Comparison of ENCODE assay signal across 18 cellular contexts in genomic region chr2:176676257-176676570, GRCh38.
DNase-seq lines count a peak whose midpoint lies in the region; ATAC-seq and TF ChIP-seq lines count a peak whose summit lies in the region.
"Had no signal": no experiment of that assay in that cellular context is flagged by ENCODE, and none has a peak within 500 bp of the region (broad histone marks: within the 10 kb centered on the region; RNA-seq: fewer than 3 reads in every experiment).

No MANE protein-coding gene starts in this region.

- no peak for TF ChIP-seq RAD21 in neural cell (conservative IDR thresholded peaks at IDR 0.05)

- DNase-seq in A673 (ENCODE audit: low spot score) (no peak), Karpas-422 (peak; percentile 91), NCI-H2107 treated with DMSO at 0.1 percent for 48 hours (lab: John Stamatoyannopoulos, UW; ENCODE audit: unreplicated experiment) (no peak), left colon (no peak)
- DNase-seq: Caco-2; CD4-positive, CD25-positive, alpha-beta regulatory T cell; CD8-positive, alpha-beta T cell; DMS79; EL; GDM1; H9 had no signal

- H3K4me3 ChIP-seq in A673 (ENCODE audit: low read depth, low read length, poor library complexity, severe bottlenecking) (no peak overlapping the region), Karpas-422 (ENCODE audit: low read length) (peak overlapping the region; percentile 46), neural cell (ENCODE audit: low read length) (no peak overlapping the region)
- H3K4me3 ChIP-seq: BLaER1, GM12878, GM23338 had no signal

- no peaks in the 10 kb centered on the region for H3K9me2 ChIP-seq in Karpas-422 (replicated peaks; ENCODE audit: insufficient read depth, low read length)
- H3K9me2 ChIP-seq in neural cell (ENCODE audit: insufficient read depth, low read length): no peaks in the 10 kb centered on the region

- H3K27ac ChIP-seq in A673 (ENCODE audit: low read depth, low read length, poor library complexity, severe bottlenecking) (peak overlapping the region; percentile 91), Karpas-422 (ENCODE audit: low read length) (peak overlapping the region; percentile 100), neural cell (ENCODE audit: low read length) (peak overlapping the region; percentile 67)
- H3K27ac ChIP-seq: BLaER1, C4-2B had no signal

- H2AFZ ChIP-seq in Karpas-422 (ENCODE audit: low read length): no peak overlapping the region
- H2AFZ ChIP-seq in neural cell (ENCODE audit: low read depth, low read length): no peak overlapping the region

- intact Hi-C loops in A673 (cut with micrococcal nuclease; ENCODE audit: unreplicated experiment): loop anchor here (5.0 kb wide), 1 partner anchor 136 kb away; no protein-coding TSS in a partner anchor
- intact Hi-C loops in left colon (cut with DNase I, micrococcal nuclease): no loop called here

- H3K9me3 ChIP-seq in A673 (ENCODE audit: low read depth, low read length, poor library complexity, severe bottlenecking) (no peaks in the 10 kb centered on the region), Karpas-422 (ENCODE audit: low read length) (no peaks in the 10 kb centered on the region), neural cell (ENCODE audit: low read length) (no peaks in the 10 kb centered on the region)
- H3K9me3 ChIP-seq: BLaER1, Caco-2 had no signal

- CTCF ChIA-PET in A673 (lab: Charles Lee): no interaction called here

- TF ChIP-seq CTCF in A673 (conservative IDR thresholded peaks at IDR 0.05; ENCODE audit: low read depth, low read length) (no peak), neural cell (IDR thresholded peaks at IDR 0.05; ENCODE audit: poor library complexity, severe bottlenecking) (no peak)

- peak; percentile 1 for TF ChIP-seq EP300 in neural cell (conservative IDR thresholded peaks at IDR 0.05; ENCODE audit: poor library complexity, severe bottlenecking)

- H3K36me3 ChIP-seq in A673 (ENCODE audit: insufficient read depth, low read length, poor library complexity, severe bottlenecking): no peaks in the 10 kb centered on the region
- no peaks in the 10 kb centered on the region for H3K36me3 ChIP-seq in Karpas-422 (ENCODE audit: insufficient read depth, low read length)
- H3K36me3 ChIP-seq in neural cell (ENCODE audit: insufficient read depth, low read length): no peaks in the 10 kb centered on the region
- H3K36me3 ChIP-seq: BLaER1 had no signal

- H3F3A ChIP-seq in neural cell (ENCODE audit: insufficient read depth, low read length, poor library complexity, severe bottlenecking): no peaks in the 10 kb centered on the region

- ATAC-seq in GM21423 (IDR thresholded peaks at IDR 0.05; ENCODE audit: unreplicated experiment) (no peak), left colon (no peak)
- ATAC-seq: CD8-positive, alpha-beta T cell; GM12878; GM23338; HCT116 had no signal

- H3K9ac ChIP-seq in Karpas-422 (ENCODE audit: low read length): peak overlapping the region; percentile 74
- H3K9ac ChIP-seq in neural cell (ENCODE audit: low read length): no peak overlapping the region
- H3K9ac ChIP-seq: BLaER1 had no signal

- H3K79me2 ChIP-seq in Karpas-422 (ENCODE audit: low read length) (no peaks in the 10 kb centered on the region), neural cell (replicated peaks; ENCODE audit: insufficient read depth, low read length) (no peaks in the 10 kb centered on the region)

- H3K4me2 ChIP-seq in Karpas-422 (ENCODE audit: low read depth, low read length, poor library complexity, severe bottlenecking) (peak overlapping the region; percentile 81), neural cell (ENCODE audit: low read length) (no peak overlapping the region)
- H3K4me2 ChIP-seq: BLaER1 had no signal

- H3K27me3 ChIP-seq in A673 (replicated peaks; ENCODE audit: insufficient read depth, low read depth, low read length, poor library complexity) (no peaks in the 10 kb centered on the region), Karpas-422 (ENCODE audit: low read length) (no peaks in the 10 kb centered on the region), neural cell (ENCODE audit: insufficient read depth, low read depth, low read length) (no peaks in the 10 kb centered on the region)
- H3K27me3 ChIP-seq: BLaER1 had no signal

- no peaks in the 10 kb centered on the region for H4K20me1 ChIP-seq in Karpas-422 (ENCODE audit: insufficient read depth, low read depth, low read length)
- H4K20me1 ChIP-seq in neural cell (ENCODE audit: insufficient read depth): no peaks in the 10 kb centered on the region
- H4K20me1 ChIP-seq: BLaER1 had no signal

- H3K4me1 ChIP-seq in A673 (ENCODE audit: insufficient read depth, low read length, poor library complexity, severe bottlenecking) (peaks cover 88% of the 10 kb centered on the region), Karpas-422 (ENCODE audit: low read length) (peaks cover 100% of the 10 kb centered on the region)
- H3K4me1 ChIP-seq: BLaER1, Caco-2 had no signal

- POLR2A ChIA-PET in A673 (lab: Charles Lee; ENCODE audit: low non-redundant PET): interaction anchor here (0.6 kb wide), 1 partner anchor 66 kb away, joined by 6 read pairs; no protein-coding TSS in a partner anchor

- BruUV-seq in A673 (replicated peaks; lab: Mats Ljungman, UMichigan): no TSS peak

TF ChIP-seq in neural cell, 6 proteins besides CTCF, POLR2A, EP300 and RAD21:
- no peak for TF ChIP-seq REST (IDR thresholded peaks at IDR 0.05; ENCODE audit: borderline replicate concordance)
- no peak for TF ChIP-seq POLR2AphosphoS5 (IDR thresholded peaks at IDR 0.05)
- no peak for TF ChIP-seq TAF1 (IDR thresholded peaks at IDR 0.05; ENCODE audit: low read depth)
- TF ChIP-seq EZH2 (IDR thresholded peaks at IDR 0.05; ENCODE audit: borderline replicate concordance, insufficient read depth, low read length, poor library complexity, severe bottlenecking): no peak
- no peak for TF ChIP-seq SMC3 (conservative IDR thresholded peaks at IDR 0.05; ENCODE audit: poor library complexity)
- TF ChIP-seq MXI1 (conservative IDR thresholded peaks at IDR 0.05; ENCODE audit: poor library complexity, severe bottlenecking): no peak
